ENCODE assay signal across 8 cellular contexts in genomic region chr13:42836930-42837329, GRCh38. TPM values are rescaled to one million over a fixed set of nuclear protein-coding genes. Genes with fewer than 3 reads are reported as not detected.
DNase-seq lines count a peak whose midpoint lies in the region; ATAC-seq and TF ChIP-seq lines count a peak whose summit lies in the region.

No MANE protein-coding gene starts in this region.

- no peaks in the 10 kb centered on the region for H3K27me3 ChIP-seq in skeletal muscle satellite cell (ENCODE audit: control insufficient read depth, insufficient read depth, low read length)

- H3K4me3 Mint-ChIP-seq in stimulated activated naive CD8-positive, alpha-beta T cell treated with anti-CD3 and anti-CD28 coated beads, Interleukin-15, amount 100 ng/mL, for 72 hours = no peak overlapping the region

- no peaks in the 10 kb centered on the region for H3K36me3 ChIP-seq in skeletal muscle satellite cell (ENCODE audit: insufficient read depth, low read length)

- H3K4me3 ChIP-seq in foreskin fibroblast (ENCODE audit: low read depth in 1 of 2, low read length in 2 of 2) (peak overlapping the region in 1 of 2 donors; percentile 11), skeletal muscle satellite cell (ENCODE audit: low read length) (no peak overlapping the region)

- H3K27me3 Mint-ChIP-seq in stimulated activated naive CD8-positive, alpha-beta T cell treated with anti-CD3 and anti-CD28 coated beads, Interleukin-15, amount 100 ng/mL, for 72 hours = no peaks in the 10 kb centered on the region

- no peak overlapping the region for H3K27ac Mint-ChIP-seq in stimulated activated naive CD8-positive, alpha-beta T cell treated with anti-CD3 and anti-CD28 coated beads, Interleukin-15, amount 100 ng/mL, for 72 hours

- H3K4me1 ChIP-seq in skeletal muscle satellite cell (ENCODE audit: control insufficient read depth, insufficient read depth, low read length) = peaks cover 16% of the 10 kb centered on the region

- no peak for ATAC-seq in stimulated activated naive CD8-positive, alpha-beta T cell treated with anti-CD3 and anti-CD28 coated beads, Interleukin-15, amount 100 ng/mL, for 72 hours

- peaks cover 0 to 4% of the 10 kb centered on the region in 2 donors for H3K9me3 Mint-ChIP-seq in stimulated activated naive CD8-positive, alpha-beta T cell treated with anti-CD3 and anti-CD28 coated beads, Interleukin-15, amount 100 ng/mL, for 72 hours

- peak overlapping the region; percentile 34 for H3K9ac ChIP-seq in skeletal muscle satellite cell (ENCODE audit: low read depth, low read length)

- DNase-seq in NCI-H1105 treated with DMSO at 0.1 percent for 48 hours (lab: John Stamatoyannopoulos, UW) (peak; percentile 20), NCI-H1105 (lab: John Stamatoyannopoulos, UW) (no peak), OCI-M1 (lab: John Stamatoyannopoulos, UW) (peak; percentile 13), foreskin fibroblast (peak; percentile 74 to 86), putamen (ENCODE audit: low spot score) (no peak)
- no peak for DNase-seq in stimulated activated naive CD8-positive, alpha-beta T cell treated with anti-CD3 and anti-CD28 coated beads, Interleukin-15, amount 100 ng/mL, for 72 hours
- no peak for DNase-seq in stimulated activated CD4-positive, alpha-beta T cell treated with anti-CD3 and anti-CD28 coated beads, Interleukin-1b, Interleukin-23, amount 100 ng/mL, for 48 hours

- peaks cover 5% of the 10 kb centered on the region for H3K4me1 Mint-ChIP-seq in stimulated activated naive CD8-positive, alpha-beta T cell treated with anti-CD3 and anti-CD28 coated beads, Interleukin-15, amount 100 ng/mL, for 72 hours

- peak overlapping the region; percentile 31 for H3K4me2 ChIP-seq in skeletal muscle satellite cell (ENCODE audit: low read length)

- H3K9me3 ChIP-seq in skeletal muscle satellite cell (replicated peaks; ENCODE audit: low read length) = no peaks in the 10 kb centered on the region

- peak; percentile 34 for TF ChIP-seq CTCF in foreskin fibroblast (IDR thresholded peaks at IDR 0.05; ENCODE audit: low read depth, low read length)

RNA-seq across cellular contexts. Expression of gene FAM216B, which starts 55.5 kb away (rescaled TPM):
- total RNA-seq in skeletal muscle satellite cell (2012; rRNA removed) = not detected in 2 replicates

Comparison
In these comparisons a context has a peak if more than half of its experiments do, and no peak if none do; other contexts are left out.
1. DNase-seq: peak in NCI-H1105 treated with DMSO at 0.1 percent for 48 hours (single experiment), OCI-M1 (single experiment) and foreskin fibroblast (2 of 2); none in NCI-H1105 (single experiment), putamen (single experiment), stimulated activated naive CD8-positive, alpha-beta T cell treated with anti-CD3 and anti-CD28 coated beads, Interleukin-15, amount 100 ng/mL, for 72 hours (0 of 2) and stimulated activated CD4-positive, alpha-beta T cell treated with anti-CD3 and anti-CD28 coated beads, Interleukin-1b, Interleukin-23, amount 100 ng/mL, for 48 hours (single experiment).